20 cellular contexts compared by ENCODE assay signal in the genomic region with DNA sequence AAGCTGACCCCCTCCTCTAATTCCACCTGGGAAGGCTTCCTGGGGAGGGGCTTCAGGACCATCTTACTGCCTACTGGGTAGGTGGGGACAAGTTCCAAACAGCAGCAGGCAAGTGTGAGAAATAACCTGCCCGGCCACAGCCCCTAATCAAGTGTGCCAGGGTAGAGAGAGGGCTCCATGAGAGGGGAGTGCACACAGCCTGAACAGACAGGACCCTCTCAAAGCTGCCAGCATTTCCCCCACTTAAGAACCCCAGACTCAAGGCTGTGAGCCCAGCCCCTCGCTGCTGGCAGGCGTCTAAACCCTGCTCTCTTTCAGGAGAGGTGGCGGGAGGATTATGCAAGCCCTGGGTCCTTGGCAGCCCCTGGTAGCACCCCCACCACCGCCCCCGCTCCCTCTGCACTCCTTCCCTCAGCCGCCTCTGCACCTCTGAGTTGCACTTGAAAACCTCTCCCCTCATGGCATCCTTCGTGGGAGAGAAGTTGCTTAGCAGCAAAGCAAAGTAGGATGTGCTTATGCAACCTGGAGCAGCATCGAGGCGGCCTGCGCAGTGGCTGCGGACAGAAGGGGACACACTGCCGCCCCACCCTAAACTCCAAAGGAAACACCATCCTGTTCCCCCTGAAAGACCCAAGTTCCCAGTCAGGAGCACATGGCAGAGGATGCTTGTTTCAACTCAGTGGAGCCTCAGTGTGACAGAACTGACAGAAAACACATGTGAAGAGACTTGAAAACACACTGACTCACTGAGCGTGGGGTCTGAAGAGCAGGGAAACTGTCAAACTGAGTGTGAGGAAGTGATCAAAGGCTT.
"Had no signal": no experiment of that assay in that cellular context is flagged by ENCODE, and none has a peak within 500 bp of the region (broad histone marks: within the 10 kb centered on the region; RNA-seq: fewer than 3 reads in every experiment).

No MANE protein-coding gene starts in this region.

- ATAC-seq: body of pancreas, left ventricle myocardium superior, sciatic nerve, SK-N-SH treated with all-trans-retinoic acid at 6 μM for 48 hours had no signal

- H3K27ac ChIP-seq: body of pancreas, tibial nerve, uterus had no signal

- H3K27me3 ChIP-seq: body of pancreas, tibial nerve, uterus had no signal

- H3K9me3 Mint-ChIP-seq: activated CD4-positive, alpha-beta memory T cell treated with anti-CD3 and anti-CD28 coated beads, Interleukin-2, amount 10 ng/mL, durations not matched to agents 7 days and 5 days; activated naive CD4-positive, alpha-beta T cell treated with anti-CD3 and anti-CD28 coated beads for 36 hours; activated T-helper 2 cell treated with anti-CD3 and anti-CD28 coated beads, Interferon-gamma antibody, Interleukin-2, Interleukin-4, amounts not matched to agents 10 μg/mL and 5 μg/mL and 100 μg/mL, durations not matched to agents 14 hours and 24 hours and 36 hours; central memory CD8-positive, alpha-beta T cell; nephron had no signal

- DNase-seq: activated CD4-positive, alpha-beta memory T cell treated with anti-CD3 and anti-CD28 coated beads, Interleukin-2, amount 10 ng/mL, durations not matched to agents 7 days and 5 days; activated CD4-positive, CD25-positive, alpha-beta regulatory T cell treated with anti-CD3 and anti-CD28 coated beads, Interleukin-2, amount 50 U/mL, for 72 hours; activated CD8-positive, alpha-beta memory T cell treated with anti-CD3 and anti-CD28 coated beads, Interleukin-2, amount 50 U/mL, for 4 hours; activated naive CD4-positive, alpha-beta T cell treated with anti-CD3 and anti-CD28 coated beads for 36 hours; body of pancreas; cortex of kidney; effector memory CD4-positive, alpha-beta T cell; foreskin fibroblast; kidney glomerular epithelial cell; left ventricle myocardium superior; mesenchymal stem cell; stimulated activated CD4-positive, alpha-beta T cell treated with anti-CD3 and anti-CD28 coated beads, Interleukin-1b, Interleukin-23, amount 100 ng/mL, for 48 hours; T-helper 1 cell; uterus had no signal

- H3K4me1 ChIP-seq: body of pancreas, tibial nerve, uterus had no signal

- H3K36me3 ChIP-seq: uterus had no signal

- H3K4me3 ChIP-seq: body of pancreas, tibial nerve, uterus had no signal

- H3K4me3 Mint-ChIP-seq: activated CD4-positive, alpha-beta memory T cell treated with anti-CD3 and anti-CD28 coated beads, Interleukin-2, amount 10 ng/mL, durations not matched to agents 7 days and 5 days; activated naive CD4-positive, alpha-beta T cell treated with anti-CD3 and anti-CD28 coated beads for 36 hours; central memory CD8-positive, alpha-beta T cell; nephron had no signal

- H3K4me1 Mint-ChIP-seq: nephron had no signal

- H3K9me3 ChIP-seq: body of pancreas, tibial nerve, uterus had no signal

- H3K27me3 Mint-ChIP-seq: activated CD4-positive, alpha-beta memory T cell treated with anti-CD3 and anti-CD28 coated beads, Interleukin-2, amount 10 ng/mL, durations not matched to agents 7 days and 5 days; central memory CD8-positive, alpha-beta T cell had no signal
